ENCODE assay signal across 24 cellular contexts in the genomic region with DNA sequence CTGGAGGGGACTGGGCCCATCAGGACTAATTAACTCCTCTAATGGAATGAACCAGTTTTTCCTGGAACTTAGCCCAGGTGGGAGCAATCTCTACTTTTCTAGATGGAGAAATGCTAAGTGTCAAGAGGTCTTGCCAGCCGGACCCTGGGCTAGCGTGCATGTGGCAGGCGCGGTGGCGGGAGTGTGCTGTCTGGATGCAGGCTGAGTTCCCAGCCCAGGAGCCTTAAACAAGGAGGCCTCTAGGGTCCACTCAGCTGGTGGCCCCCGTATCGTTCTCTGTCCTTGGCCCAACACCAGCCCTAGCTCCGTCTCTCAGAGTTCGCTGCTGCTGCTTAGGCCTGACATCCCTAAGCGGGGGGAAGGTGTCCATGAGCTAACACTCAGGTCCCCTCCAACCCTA. TPM values are rescaled to one million over a fixed set of nuclear protein-coding genes. Genes with fewer than 3 reads are reported as not detected.
"Had no signal": no experiment of that assay in that cellular context is flagged by ENCODE, and none has a peak within 500 bp of the region (broad histone marks: within the 10 kb centered on the region; RNA-seq: fewer than 3 reads in every experiment).

No MANE protein-coding gene starts in this region.

- H3K27me3 Mint-ChIP-seq: effector memory CD8-positive, alpha-beta T cell had no signal

- H3K36me3 ChIP-seq: colonic mucosa, esophagus muscularis mucosa, esophagus squamous epithelium, gastrocnemius medialis, gastroesophageal sphincter, heart left ventricle had no signal

- DNase-seq: colonic mucosa; cortex of kidney; dermis blood vessel endothelial cell; dorsolateral prefrontal cortex; effector CD4-positive, alpha-beta T cell; effector CD8-positive, alpha-beta T cell; effector memory CD4-positive, alpha-beta T cell; effector memory CD8-positive, alpha-beta T cell; endodermal cell; erythroblast; esophagus squamous epithelium; foreskin fibroblast; foreskin keratinocyte; foreskin melanocyte; gastrocnemius medialis; glutamatergic neuron; heart left ventricle had no signal

- H3K9me3 ChIP-seq: colonic mucosa, esophagus muscularis mucosa, esophagus squamous epithelium, gastrocnemius medialis, gastroesophageal sphincter, heart left ventricle had no signal

- H3K9me3 Mint-ChIP-seq: dendritic cell treated with granulocyte-macrophage colony-stimulating factor and Interleukin-4, amounts not matched to agents 40 ng/mL and 50 ng/mL, for 4 days; effector memory CD8-positive, alpha-beta T cell; endodermal cell had no signal

- H3K4me3 Mint-ChIP-seq: dendritic cell treated with granulocyte-macrophage colony-stimulating factor and Interleukin-4, amounts not matched to agents 40 ng/mL and 50 ng/mL, for 4 days; effector memory CD8-positive, alpha-beta T cell; endodermal cell had no signal

- H3K4me3 ChIP-seq: colonic mucosa, coronary artery, dorsolateral prefrontal cortex, esophagus muscularis mucosa, esophagus squamous epithelium, gastrocnemius medialis, gastroesophageal sphincter, heart left ventricle had no signal

- ATAC-seq: effector memory CD8-positive, alpha-beta T cell; esophagus mucosa; foreskin keratinocyte; gastrocnemius medialis; gastroesophageal sphincter; heart left ventricle had no signal

- H3K27ac ChIP-seq: colonic mucosa, coronary artery, epithelial cell of prostate, esophagus muscularis mucosa, esophagus squamous epithelium, foreskin keratinocyte, gastrocnemius medialis, gastroesophageal sphincter, heart left ventricle had no signal

- H3K4me1 ChIP-seq: colonic mucosa, foreskin keratinocyte had no signal

- H3K27me3 ChIP-seq: colonic mucosa, gastroesophageal sphincter had no signal

- H3K27ac Mint-ChIP-seq: dendritic cell treated with granulocyte-macrophage colony-stimulating factor and Interleukin-4, amounts not matched to agents 40 ng/mL and 50 ng/mL, for 4 days; effector memory CD8-positive, alpha-beta T cell; endodermal cell had no signal

RNA-seq across cellular contexts. Expression of a gene that starts 56.0 kb away (rescaled TPM):
- total RNA-seq: endothelial cell of umbilical vein had no signal
